In genomic region chr14:55556929-55557623, GRCh38 we compare ENCODE assay signal across 8 cellular contexts. TPM values are rescaled to one million over a fixed set of nuclear protein-coding genes. Genes with fewer than 3 reads are reported as not detected.
DNase-seq lines count a peak whose midpoint lies in the region; ATAC-seq and TF ChIP-seq lines count a peak whose summit lies in the region.

No MANE protein-coding gene starts in this region.

- peak; percentile 36 for ATAC-seq in sciatic nerve

- H3K4me3 ChIP-seq in HFF-Myc (replicated peaks; ENCODE audit: low read depth, low read length): no peak overlapping the region

- peak overlapping the region; percentile 78 for H3K27ac ChIP-seq in RWPE1

- DNase-seq in HFF-Myc (ENCODE audit: extremely low read depth, low read depth) (peak; percentile 61), RWPE1 (ENCODE audit: low spot score) (peak; percentile 91), glomerular visceral epithelial cell (ENCODE audit: extremely low spot score) (peak; percentile 99), sciatic nerve (ENCODE audit: low spot score) (peak; percentile 63), OCI-M1 (lab: John Stamatoyannopoulos, UW) (no peak), occipital lobe (lab: John Stamatoyannopoulos, UW) (no peak), HEK293T (ENCODE audit: extremely low spot score) (no peak)
- DNase-seq in stimulated activated naive CD4-positive, alpha-beta T cell (lab: John Stamatoyannopoulos, UW): no peak

- intact Hi-C loops in sciatic nerve (cut with DNase I): no loop called here

- TF ChIP-seq CTCF in HFF-Myc (IDR thresholded peaks at IDR 0.05; ENCODE audit: low read depth, low read length, missing control alignments): no peak
- no peak for TF ChIP-seq CTCF in RWPE1 (conservative IDR thresholded peaks at IDR 0.05; ENCODE audit: low read depth)

- CTCF ChIA-PET in RWPE1 (lab: Yijun Ruan, JAX): interaction anchor here (0.7 kb wide), 2 partner anchors 14 to 117 kb away, joined by 3 to 4 read pairs; partner anchors contain the start of gene TBPL2
- CTCF ChIA-PET in HEK293T (lab: Yijun Ruan, JAX): no interaction called here

- POLR2A ChIA-PET in RWPE1 (lab: Yijun Ruan, JAX; ENCODE audit: low non-redundant PET) (no interaction called here), HEK293T (lab: Yijun Ruan, JAX) (no interaction called here)

TF ChIP-seq in HEK293T, 16 proteins besides CTCF, POLR2A, EP300 and RAD21:
- TF ChIP-seq L3MBTL2 (conservative IDR thresholded peaks at IDR 0.05) (no peak), HDGF (IDR thresholded peaks at IDR 0.05; ENCODE audit: borderline replicate concordance) (no peak), CTBP1 (IDR thresholded peaks at IDR 0.05; ENCODE audit: borderline replicate concordance) (no peak), ZNF384 (IDR thresholded peaks at IDR 0.05) (no peak)

RNA-seq across cellular contexts. Expression of gene KTN1, which starts 22.9 kb away (rescaled TPM):
- total RNA-seq in sciatic nerve (243 TPM), occipital lobe (100 TPM)

Comparison
In these comparisons a context has a peak if more than half of its experiments do, and no peak if none do; other contexts are left out.
1. DNase-seq: peak in HFF-Myc (single experiment), RWPE1 (single experiment), glomerular visceral epithelial cell (single experiment) and sciatic nerve (single experiment); none in OCI-M1 (single experiment), stimulated activated naive CD4-positive, alpha-beta T cell (0 of 6), occipital lobe (single experiment) and HEK293T (single experiment).